ENCODE assay signal across 19 cellular contexts in the genomic region with DNA sequence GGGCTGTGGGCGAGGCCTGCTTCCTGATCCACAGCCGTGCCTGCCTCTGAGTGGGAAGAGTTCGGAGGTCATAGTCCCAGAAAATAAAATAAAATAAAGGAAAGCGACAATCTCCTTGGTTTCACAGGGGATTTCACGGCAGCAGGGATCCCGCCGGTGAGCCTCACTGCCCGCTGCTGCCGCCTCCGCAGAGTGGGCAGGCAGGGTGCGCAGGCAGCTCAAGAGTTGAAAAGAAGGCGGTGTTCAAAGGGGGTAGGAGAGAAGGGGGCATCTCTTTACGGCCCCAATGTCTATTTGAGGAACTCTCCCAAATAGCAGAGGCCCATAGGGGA. TPM values are rescaled to one million over a fixed set of nuclear protein-coding genes. Genes with fewer than 3 reads are reported as not detected.
DNase-seq lines count a peak whose midpoint lies in the region; ATAC-seq and TF ChIP-seq lines count a peak whose summit lies in the region.
"Had no signal": no experiment of that assay in that cellular context is flagged by ENCODE, and none has a peak within 500 bp of the region (broad histone marks: within the 10 kb centered on the region; RNA-seq: fewer than 3 reads in every experiment).

No MANE protein-coding gene starts in this region.

- peak overlapping the region; percentile 35 for H3K4me3 Mint-ChIP-seq in activated naive CD8-positive, alpha-beta T cell treated with anti-CD3 and anti-CD28 coated beads, Interleukin-2, amount 50 U/mL, for 24 hours
- H3K4me3 Mint-ChIP-seq in nephron = peak overlapping the region; percentile 95 to 99 (median 96)

- ATAC-seq in activated naive CD8-positive, alpha-beta T cell treated with anti-CD3 and anti-CD28 coated beads, Interleukin-2, amount 50 U/mL, for 24 hours = no peak
- ATAC-seq in GM19467 (IDR thresholded peaks at IDR 0.05; ENCODE audit: unreplicated experiment) = no peak
- ATAC-seq: body of pancreas, left lobe of liver had no signal

- H3K9me3 ChIP-seq in breast epithelium (no peaks in the 10 kb centered on the region), mammary epithelial cell (replicated peaks; ENCODE audit: insufficient read depth, low read length) (no peaks in the 10 kb centered on the region), adrenal gland (replicated peaks in 1 of 3) (no peaks in the 10 kb centered on the region)
- H3K9me3 ChIP-seq: body of pancreas, esophagus muscularis mucosa, HAP-1, transverse colon had no signal

- DNase-seq in breast epithelium (ENCODE audit: low spot score in 2 of 2) (no peak), mammary epithelial cell (no peak), adrenal gland (no peak), NCI-H1930 (lab: John Stamatoyannopoulos, UW) (no peak), NCI-H2029 treated with DMSO at 0.1 percent for 48 hours (lab: John Stamatoyannopoulos, UW) (no peak)
- no peak for DNase-seq in activated naive CD8-positive, alpha-beta T cell treated with anti-CD3 and anti-CD28 coated beads, Interleukin-2, amount 50 U/mL, for 24 hours
- DNase-seq: body of pancreas; COR-L47; GDM1; hypothalamus; NCI-H748 treated with DMSO at 0.1 percent for 48 hours; stimulated activated CD4-positive, alpha-beta T cell treated with anti-CD3 and anti-CD28 coated beads, Interleukin-2, amount 100 ng/mL, for 48 hours; T-helper 1 cell; transverse colon had no signal

- H3K9ac ChIP-seq in mammary epithelial cell (ENCODE audit: insufficient read depth, low read length) = no peak overlapping the region

- peaks cover 94% of the 10 kb centered on the region for H3K27me3 Mint-ChIP-seq in activated naive CD8-positive, alpha-beta T cell treated with anti-CD3 and anti-CD28 coated beads, Interleukin-2, amount 50 U/mL, for 24 hours
- H3K27me3 Mint-ChIP-seq in nephron (ENCODE audit: low read depth) = peaks cover 48% of the 10 kb centered on the region

- dilution Hi-C loops in mammary epithelial cell (cut with HindIII; ENCODE audit: low sequenced_read_pairs) = no loop called here

- H3K27ac Mint-ChIP-seq in activated naive CD8-positive, alpha-beta T cell treated with anti-CD3 and anti-CD28 coated beads, Interleukin-2, amount 50 U/mL, for 24 hours = no peak overlapping the region
- peak overlapping the region; percentile 95 to 100 (median 100) for H3K27ac Mint-ChIP-seq in nephron

- intact Hi-C loops in breast epithelium (cut with DNase I; ENCODE audit: low total_unique reads) = no loop called here
- intact Hi-C loops in mammary epithelial cell (cut with micrococcal nuclease) = no loop called here
- intact Hi-C loops in adrenal gland (cut with DNase I) = no loop called here

- no peaks in the 10 kb centered on the region for H3K36me3 ChIP-seq in breast epithelium
- H3K36me3 ChIP-seq in mammary epithelial cell (ENCODE audit: insufficient read depth, low read length) = no peaks in the 10 kb centered on the region
- H3K36me3 ChIP-seq in adrenal gland (replicated peaks in 1 of 2) = no peaks in the 10 kb centered on the region
- H3K36me3 ChIP-seq: esophagus muscularis mucosa, HAP-1, transverse colon had no signal

- no peaks in the 10 kb centered on the region for H3K9me3 Mint-ChIP-seq in activated naive CD8-positive, alpha-beta T cell treated with anti-CD3 and anti-CD28 coated beads, Interleukin-2, amount 50 U/mL, for 24 hours
- H3K9me3 Mint-ChIP-seq in nephron = no peaks in the 10 kb centered on the region

- no TSS peak for BruUV-seq in mammary epithelial cell (replicated peaks; lab: Mats Ljungman, UMichigan)

- CTCF ChIA-PET in mammary epithelial cell (lab: Charles Lee; ENCODE audit: low non-redundant PET) = interaction anchor here (0.6 kb wide), 1 partner anchor 227 kb away, joined by 3 read pairs; no protein-coding TSS in a partner anchor

- peaks cover 34% of the 10 kb centered on the region for H3K4me1 Mint-ChIP-seq in activated naive CD8-positive, alpha-beta T cell treated with anti-CD3 and anti-CD28 coated beads, Interleukin-2, amount 50 U/mL, for 24 hours
- H3K4me1 Mint-ChIP-seq in nephron = peaks cover 55% of the 10 kb centered on the region

- H3K4me2 ChIP-seq in mammary epithelial cell (ENCODE audit: insufficient read depth, low read depth, low read length) = no peak overlapping the region

- no peaks in the 10 kb centered on the region for H4K20me1 ChIP-seq in mammary epithelial cell (ENCODE audit: insufficient read depth, low read length)

- H3K36me3 Mint-ChIP-seq in activated naive CD8-positive, alpha-beta T cell treated with anti-CD3 and anti-CD28 coated beads, Interleukin-2, amount 50 U/mL, for 24 hours (ENCODE audit: low read depth) = peaks cover 2% of the 10 kb centered on the region
- peaks cover 18% of the 10 kb centered on the region for H3K36me3 Mint-ChIP-seq in nephron (ENCODE audit: low read depth)

- TF ChIP-seq POLR2A in breast epithelium (IDR thresholded peaks at IDR 0.05) (no peak), adrenal gland (IDR thresholded peaks at IDR 0.05) (no peak)

- 90% methylated on average over 9 of the region's 13 CpGs for WGBS in mammary epithelial cell (ENCODE audit: low coverage, missing lambda C conversion rate)
- WGBS in adrenal gland, 4 donors = 66 to 78% (median 70%) methylated on average over 13 of the region's 13 CpGs

- H3K27ac ChIP-seq in breast epithelium (peak overlapping the region in 1 of 2 donors; percentile 91), mammary epithelial cell (ENCODE audit: insufficient read depth, low read depth, low read length) (no peak overlapping the region), adrenal gland (no peak overlapping the region)
- H3K27ac ChIP-seq: body of pancreas, esophagus muscularis mucosa, transverse colon had no signal

- H2AFZ ChIP-seq in mammary epithelial cell (ENCODE audit: low read depth, low read length) = no peak overlapping the region

- H3K4me1 ChIP-seq in breast epithelium = peaks cover 4 to 9% of the 10 kb centered on the region in 2 donors
- H3K4me1 ChIP-seq in mammary epithelial cell (ENCODE audit: insufficient read depth, low read length) = peaks cover 24% of the 10 kb centered on the region
- H3K4me1 ChIP-seq in adrenal gland (replicated peaks in 1 of 2) = peaks cover 14 to 26% of the 10 kb centered on the region in 2 donors

- TF ChIP-seq CTCF in breast epithelium (IDR thresholded peaks at IDR 0.05) = no peak
- TF ChIP-seq CTCF in mammary epithelial cell (conservative IDR thresholded peaks at IDR 0.05 in 1 of 2, IDR thresholded peaks at IDR 0.05 in 1 of 2; ENCODE audit: extremely low read depth in 1 of 2, insufficient read depth in 1 of 2, low read depth in 1 of 2, low read length in 2 of 2) = no peak
- TF ChIP-seq CTCF in nephron (IDR thresholded peaks at IDR 0.05; ENCODE audit: unreplicated experiment in 3 of 3) = no peak
- no peak for TF ChIP-seq CTCF in adrenal gland (IDR thresholded peaks at IDR 0.05)

- peaks cover 12% of the 10 kb centered on the region for H3K79me2 ChIP-seq in mammary epithelial cell (ENCODE audit: insufficient read depth, low read length)

- H3K4me3 ChIP-seq in breast epithelium (peak overlapping the region; percentile 47 to 71 (median 71)), mammary epithelial cell (replicated peaks in 1 of 3; ENCODE audit: insufficient read depth in 1 of 3, low read depth in 2 of 3, low read length in 3 of 3) (no peak overlapping the region), adrenal gland (no peak overlapping the region)
- H3K4me3 ChIP-seq: body of pancreas, HAP-1 had no signal

- H3K27me3 ChIP-seq in breast epithelium (peaks cover 0 to 47% of the 10 kb centered on the region in 2 donors), mammary epithelial cell (ENCODE audit: insufficient read depth, low read length) (no peaks in the 10 kb centered on the region), adrenal gland (peaks cover 46% of the 10 kb centered on the region)

- in situ Hi-C loops in mammary epithelial cell (cut with MboI; ENCODE audit: low sequenced_read_pairs in 2 of 2) = no loop called here

RNA-seq across cellular contexts. Expression of a gene that starts 3.1 kb away (rescaled TPM):
- 10 to 100 TPM in 1 of 3 donors, 1 to 10 TPM in 2; 3.8 to 16.8 (median 4.6) TPM for total RNA-seq in breast epithelium
- 1 to 10 TPM; 3.2 to 9.4 TPM for total RNA-seq in mammary epithelial cell
- 2.9 TPM for polyA plus RNA-seq in mammary epithelial cell
- 4.2 TPM for polyA minus RNA-seq in mammary epithelial cell
- 1 to 10 TPM in 7 of 8 donors, not detected in 1; 1.2 to 5.6 (median 2.7) TPM for total RNA-seq in adrenal gland
- 10 to 100 TPM in 1 of 3 donors, 1 to 10 TPM in 2; 5.6 to 12.1 (median 7.3) TPM for polyA plus RNA-seq in adrenal gland
- total RNA-seq: body of pancreas, esophagus muscularis mucosa, left lobe of liver, transverse colon had no signal

RNA-seq across cellular contexts. Expression of a gene that starts 11.9 kb away (rescaled TPM):
- total RNA-seq in breast epithelium = 10 to 100 TPM in 1 of 3 donors, 1 to 10 TPM in 2; 2.0 to 10.9 (median 4.3) TPM
- 1 to 10 TPM; 3.3 to 3.8 TPM for total RNA-seq in mammary epithelial cell
- 0.83 TPM for polyA plus RNA-seq in mammary epithelial cell
- polyA minus RNA-seq in mammary epithelial cell = 1.2 TPM
- 1 to 10 TPM in 4 of 8 donors, under 1 TPM in 2, not detected in 2; 0.68 to 4.5 (median 2.3) TPM for total RNA-seq in adrenal gland
- 1 to 10 TPM in 1 of 3 donors, under 1 TPM in 2; 0.34 to 1.5 (median 0.72) TPM for polyA plus RNA-seq in adrenal gland
- total RNA-seq: body of pancreas, esophagus muscularis mucosa, transverse colon had no signal

RNA-seq across cellular contexts. Expression of a gene that starts 11.9 kb away (rescaled TPM):
- total RNA-seq in breast epithelium = 1 to 10 TPM in 2 of 3 donors, under 1 TPM in 1; 0.73 to 5.4 (median 2.0) TPM
- 1 to 10 TPM; 2.3 to 7.9 TPM for total RNA-seq in mammary epithelial cell
- polyA plus RNA-seq in mammary epithelial cell = 4.3 TPM
- polyA minus RNA-seq in mammary epithelial cell = 3.2 TPM
- 1 to 10 TPM; 1.8 to 8.3 (median 4.4) TPM for total RNA-seq in adrenal gland
- 1 to 10 TPM; 3.3 to 7.4 (median 3.4) TPM for polyA plus RNA-seq in adrenal gland
- total RNA-seq: body of pancreas, esophagus muscularis mucosa, left lobe of liver, transverse colon had no signal

RNA-seq across cellular contexts. Expression of a gene that starts 22.1 kb away (rescaled TPM):
- total RNA-seq in breast epithelium (1 to 10 TPM in 1 of 3 donors, under 1 TPM in 1, not detected in 1; 0.73 to 1.3 TPM), mammary epithelial cell (under 1 TPM in 1 of 2 donors, not detected in 1; 0.67 TPM), adrenal gland (not detected)
- polyA plus RNA-seq in mammary epithelial cell (0.33 TPM), adrenal gland (not detected)
- not detected for polyA minus RNA-seq in mammary epithelial cell
- total RNA-seq: body of pancreas, esophagus muscularis mucosa, left lobe of liver, transverse colon had no signal

RNA-seq across cellular contexts. Expression of a gene that starts 23.9 kb away (rescaled TPM):
- under 1 TPM in 1 of 3 donors, not detected in 2; 0.29 TPM for total RNA-seq in breast epithelium
- 1 to 10 TPM in 1 of 2 donors, not detected in 1; 1.5 TPM for total RNA-seq in mammary epithelial cell
- polyA plus RNA-seq in mammary epithelial cell = 0.22 TPM
- not detected for polyA minus RNA-seq in mammary epithelial cell
- not detected for total RNA-seq in adrenal gland
- not detected for polyA plus RNA-seq in adrenal gland
- total RNA-seq: body of pancreas, esophagus muscularis mucosa, left lobe of liver, transverse colon had no signal

Comparison
In these comparisons a context has a peak if more than half of its experiments do, and no peak if none do; other contexts are left out.
1. H3K4me3 ChIP-seq: peak in breast epithelium (3 of 3); none in mammary epithelial cell (0 of 3) and adrenal gland (0 of 4).